22 cellular contexts compared by ENCODE assay signal in genomic region chr20:61761453-61762207, GRCh38.
DNase-seq lines count a peak whose midpoint lies in the region; TF ChIP-seq lines count a peak whose summit lies in the region.
"Had no signal": no experiment of that assay in that cellular context is flagged by ENCODE, and none has a peak within 500 bp of the region (broad histone marks: within the 10 kb centered on the region; RNA-seq: fewer than 3 reads in every experiment).

No MANE protein-coding gene starts in this region.

- H3K27me3 ChIP-seq in dorsolateral prefrontal cortex = peaks cover 0 to 4% (median 0%) of the 10 kb centered on the region in 45 donors

- peak overlapping the region in 1 of 59 donors; percentile 30 for H3K4me3 ChIP-seq in dorsolateral prefrontal cortex
- H3K4me3 ChIP-seq: HAP-1 had no signal

- H3K27ac ChIP-seq in dorsolateral prefrontal cortex (peak overlapping the region in 50 of 59 donors; percentile 5 to 100 (median 90)), temporal lobe (ENCODE audit: low read depth, low read length) (peak overlapping the region; percentile 87)
- H3K27ac ChIP-seq: HL-60 had no signal

- DNase-seq in NCI-H345 (lab: John Stamatoyannopoulos, UW) (peak; percentile 42), NCI-H345 treated with DMSO at 0.1 percent for 48 hours (lab: John Stamatoyannopoulos, UW; ENCODE audit: unreplicated experiment) (no peak), dorsolateral prefrontal cortex (peak in 5 of 10 donors; percentile 19 to 45 (median 42)), posterior cingulate gyrus (peak in 7 of 10 donors; percentile 6 to 82 (median 20)), COLO829 (ENCODE audit: low spot score) (no peak)
- DNase-seq in activated T-cell treated with anti-CD3 and anti-CD28 coated beads, Interleukin-2, amount 50 U/mL, for 48 hours = no peak
- DNase-seq in activated CD4-positive, alpha-beta T cell treated with anti-CD3 and anti-CD28 coated beads for 1 hour = no peak
- DNase-seq: 8988T; BE2C; CD4-positive, alpha-beta T cell; DMS79; Kasumi-1; MM.1S; NCI-H1105 treated with DMSO at 0.1 percent for 48 hours; NCI-H1930; NCI-H2171; NCI-H510A; NCI-H82; Right ventricle myocardium superior had no signal

- TF ChIP-seq CTCF in dorsolateral prefrontal cortex (IDR thresholded peaks at IDR 0.05 in 54 of 56, conservative IDR thresholded peaks at IDR 0.05 in 2 of 56; ENCODE audit: low read depth in 1 of 56, partially characterized antibody in 56 of 56) = no peak

- intact Hi-C loops in dorsolateral prefrontal cortex (cut with DNase I) (no loop called here), posterior cingulate gyrus (cut with DNase I) (no loop called here)

Comparison
In these comparisons a context has a peak if more than half of its experiments do, and no peak if none do; other contexts are left out.
1. DNase-seq: peak in NCI-H345 (single experiment) and posterior cingulate gyrus (7 of 10); none in NCI-H345 treated with DMSO at 0.1 percent for 48 hours (single experiment), activated T-cell treated with anti-CD3 and anti-CD28 coated beads, Interleukin-2, amount 50 U/mL, for 48 hours (0 of 2), activated CD4-positive, alpha-beta T cell treated with anti-CD3 and anti-CD28 coated beads for 1 hour (single experiment) and COLO829 (single experiment).